ENCODE assay signal across 28 cellular contexts in the genomic region with DNA sequence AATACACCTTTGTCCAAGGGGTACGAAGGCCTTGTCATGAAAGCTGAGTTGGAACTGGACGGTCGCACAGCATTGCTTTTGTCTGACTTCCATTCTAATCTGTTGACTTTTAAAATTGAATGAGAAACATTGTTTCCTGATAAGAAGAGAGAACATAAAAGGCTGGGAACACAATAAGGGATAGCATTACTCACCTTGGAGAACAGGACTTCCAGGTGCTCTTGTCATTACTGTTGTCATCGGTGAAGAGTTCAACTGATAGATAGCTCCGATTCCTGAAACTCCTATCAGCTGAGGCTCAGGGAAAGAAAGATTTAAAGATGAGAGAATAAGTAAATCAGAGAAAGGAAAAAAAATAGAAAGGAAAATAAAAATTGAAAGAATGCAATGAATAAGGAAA.
"Had no signal": no experiment of that assay in that cellular context is flagged by ENCODE, and none has a peak within 500 bp of the region (broad histone marks: within the 10 kb centered on the region; RNA-seq: fewer than 3 reads in every experiment).

No MANE protein-coding gene starts in this region.

- H3K27ac Mint-ChIP-seq: activated CD4-positive, alpha-beta T cell treated with anti-CD3 and anti-CD28 coated beads for 36 hours; activated naive CD4-positive, alpha-beta T cell treated with anti-CD3 and anti-CD28 coated beads, Interleukin-2, amount 50 U/mL, for 72 hours; activated T-cell treated with anti-CD3 and anti-CD28 coated beads, Interleukin-2, amount 50 U/mL, for 24 hours; activated T-helper 17 cell treated with anti-CD3 and anti-CD28 coated beads, Interleukin-2, amount 50 U/mL, for 72 hours; brain; dendritic cell treated with granulocyte-macrophage colony-stimulating factor and Interleukin-4, amounts not matched to agents 40 ng/mL and 50 ng/mL, for 4 days; immature natural killer cell; mesothelial cell of epicardium; natural killer cell; progenitor cell of endocrine pancreas; WTC11 had no signal

- H3K9me3 ChIP-seq: thoracic aorta, upper lobe of left lung had no signal

- H3K9me3 Mint-ChIP-seq: activated T-cell treated with anti-CD3 and anti-CD28 coated beads, Interleukin-2, amount 50 U/mL, for 24 hours; activated T-helper 17 cell treated with anti-CD3 and anti-CD28 coated beads, Interleukin-2, amount 50 U/mL, for 72 hours; brain; dendritic cell treated with granulocyte-macrophage colony-stimulating factor and Interleukin-4, amounts not matched to agents 40 ng/mL and 50 ng/mL, for 4 days; mesothelial cell of epicardium; WTC11 had no signal

- H3K4me3 ChIP-seq: hepatocyte, thoracic aorta, upper lobe of left lung had no signal

- H3K4me3 Mint-ChIP-seq: activated CD4-positive, alpha-beta T cell treated with anti-CD3 and anti-CD28 coated beads for 36 hours; activated T-cell treated with anti-CD3 and anti-CD28 coated beads, Interleukin-2, amount 50 U/mL, for 24 hours; activated T-helper 17 cell treated with anti-CD3 and anti-CD28 coated beads, Interleukin-2, amount 50 U/mL, for 72 hours; brain; dendritic cell treated with granulocyte-macrophage colony-stimulating factor and Interleukin-4, amounts not matched to agents 40 ng/mL and 50 ng/mL, for 4 days; immature natural killer cell; mesothelial cell of epicardium; natural killer cell; WTC11 had no signal

- ATAC-seq: activated CD4-positive, alpha-beta T cell treated with anti-CD3 and anti-CD28 coated beads for 36 hours; activated naive CD4-positive, alpha-beta T cell treated with anti-CD3 and anti-CD28 coated beads, Interleukin-2, amount 50 U/mL, for 72 hours; activated T-helper 17 cell treated with anti-CD3 and anti-CD28 coated beads, Interleukin-2, amount 50 U/mL, for 72 hours; esophagus mucosa; left ventricle myocardium superior; natural killer cell; WTC11 had no signal

- H3K27me3 Mint-ChIP-seq: activated CD4-positive, alpha-beta T cell treated with anti-CD3 and anti-CD28 coated beads for 36 hours; activated T-cell treated with anti-CD3 and anti-CD28 coated beads, Interleukin-2, amount 50 U/mL, for 24 hours; dendritic cell treated with granulocyte-macrophage colony-stimulating factor and Interleukin-4, amounts not matched to agents 40 ng/mL and 50 ng/mL, for 4 days had no signal

- H3K36me3 Mint-ChIP-seq: activated naive CD4-positive, alpha-beta T cell treated with anti-CD3 and anti-CD28 coated beads, Interleukin-2, amount 50 U/mL, for 72 hours; brain; immature natural killer cell; mesothelial cell of epicardium; natural killer cell; WTC11 had no signal

- DNase-seq: activated CD4-positive, alpha-beta T cell treated with anti-CD3 and anti-CD28 coated beads for 36 hours; activated CD4-positive, alpha-beta T cell treated with anti-CD3 and anti-CD28 coated beads, Interleukin-2, amount 50 U/mL, for 4 hours; activated CD8-positive, alpha-beta memory T cell treated with anti-CD3 and anti-CD28 coated beads for 24 hours; activated CD8-positive, alpha-beta memory T cell treated with anti-CD3 and anti-CD28 coated beads, Interleukin-2, amount 50 U/mL, for 4 hours; activated T-cell treated with anti-CD3 and anti-CD28 coated beads, Interleukin-2, amount 50 U/mL, for 24 hours; aorta; caudate nucleus; effector CD4-positive, alpha-beta T cell; foreskin melanocyte; immature natural killer cell; kidney glomerular epithelial cell; left ventricle myocardium superior; mammary epithelial cell; natural killer cell; stimulated activated CD4-positive, alpha-beta T cell treated with anti-CD3 and anti-CD28 coated beads, Interleukin-4, amount 100 ng/mL, for 1 hour; stimulated activated naive CD4-positive, alpha-beta T cell treated with Interleukin-2 at 50 U/mL for 16 hours; T1000; upper lobe of left lung had no signal

- H3K4me1 Mint-ChIP-seq: activated CD4-positive, alpha-beta T cell treated with anti-CD3 and anti-CD28 coated beads for 36 hours; activated T-helper 17 cell treated with anti-CD3 and anti-CD28 coated beads, Interleukin-2, amount 50 U/mL, for 72 hours; brain; immature natural killer cell; natural killer cell; WTC11 had no signal

- H3K36me3 ChIP-seq: thoracic aorta, upper lobe of left lung had no signal
